Comparison of ENCODE assay signal across 1 cellular context in genomic region chr2:85468096-85468703, GRCh38.
TF ChIP-seq lines count a peak whose summit lies in the region.

No MANE protein-coding gene starts in this region.

TF ChIP-seq in HepG2, 621 proteins besides CTCF, POLR2A, EP300 and RAD21 (continued from another document):
- TF ChIP-seq, protein P1, sequence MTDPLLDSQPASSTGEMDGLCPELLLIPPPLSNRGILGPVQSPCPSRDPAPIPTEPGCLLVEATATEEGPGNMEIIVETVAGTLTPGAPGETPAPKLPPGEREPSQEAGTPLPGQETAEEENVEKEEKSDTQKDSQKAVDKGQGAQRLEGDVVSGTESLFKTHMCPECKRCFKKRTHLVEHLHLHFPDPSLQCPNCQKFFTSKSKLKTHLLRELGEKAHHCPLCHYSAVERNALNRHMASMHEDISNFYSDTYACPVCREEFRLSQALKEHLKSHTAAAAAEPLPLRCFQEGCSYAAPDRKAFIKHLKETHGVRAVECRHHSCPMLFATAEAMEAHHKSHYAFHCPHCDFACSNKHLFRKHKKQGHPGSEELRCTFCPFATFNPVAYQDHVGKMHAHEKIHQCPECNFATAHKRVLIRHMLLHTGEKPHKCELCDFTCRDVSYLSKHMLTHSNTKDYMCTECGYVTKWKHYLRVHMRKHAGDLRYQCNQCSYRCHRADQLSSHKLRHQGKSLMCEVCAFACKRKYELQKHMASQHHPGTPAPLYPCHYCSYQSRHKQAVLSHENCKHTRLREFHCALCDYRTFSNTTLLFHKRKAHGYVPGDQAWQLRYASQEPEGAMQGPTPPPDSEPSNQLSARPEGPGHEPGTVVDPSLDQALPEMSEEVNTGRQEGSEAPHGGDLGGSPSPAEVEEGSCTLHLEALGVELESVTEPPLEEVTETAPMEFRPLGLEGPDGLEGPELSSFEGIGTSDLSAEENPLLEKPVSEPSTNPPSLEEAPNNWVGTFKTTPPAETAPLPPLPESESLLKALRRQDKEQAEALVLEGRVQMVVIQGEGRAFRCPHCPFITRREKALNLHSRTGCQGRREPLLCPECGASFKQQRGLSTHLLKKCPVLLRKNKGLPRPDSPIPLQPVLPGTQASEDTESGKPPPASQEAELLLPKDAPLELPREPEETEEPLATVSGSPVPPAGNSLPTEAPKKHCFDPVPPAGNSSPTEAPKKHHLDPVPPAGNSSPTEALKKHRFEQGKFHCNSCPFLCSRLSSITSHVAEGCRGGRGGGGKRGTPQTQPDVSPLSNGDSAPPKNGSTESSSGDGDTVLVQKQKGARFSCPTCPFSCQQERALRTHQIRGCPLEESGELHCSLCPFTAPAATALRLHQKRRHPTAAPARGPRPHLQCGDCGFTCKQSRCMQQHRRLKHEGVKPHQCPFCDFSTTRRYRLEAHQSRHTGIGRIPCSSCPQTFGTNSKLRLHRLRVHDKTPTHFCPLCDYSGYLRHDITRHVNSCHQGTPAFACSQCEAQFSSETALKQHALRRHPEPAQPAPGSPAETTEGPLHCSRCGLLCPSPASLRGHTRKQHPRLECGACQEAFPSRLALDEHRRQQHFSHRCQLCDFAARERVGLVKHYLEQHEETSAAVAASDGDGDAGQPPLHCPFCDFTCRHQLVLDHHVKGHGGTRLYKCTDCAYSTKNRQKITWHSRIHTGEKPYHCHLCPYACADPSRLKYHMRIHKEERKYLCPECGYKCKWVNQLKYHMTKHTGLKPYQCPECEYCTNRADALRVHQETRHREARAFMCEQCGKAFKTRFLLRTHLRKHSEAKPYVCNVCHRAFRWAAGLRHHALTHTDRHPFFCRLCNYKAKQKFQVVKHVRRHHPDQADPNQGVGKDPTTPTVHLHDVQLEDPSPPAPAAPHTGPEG (CRISPR knock-in tag; IDR thresholded peaks at IDR 0.05) = 0 out of 2 replicates have a peak, but pooled peaks have one; percentile 16
- TF ChIP-seq ZNF446 (CRISPR knock-in tag; IDR thresholded peaks at IDR 0.05) (no peak), MATR3 (CRISPR knock-in tag; IDR thresholded peaks at IDR 0.05) (no peak), AHR (CRISPR knock-in tag; IDR thresholded peaks at IDR 0.05) (0 out of 2 replicates have a peak, but pooled peaks have one; percentile 45), FOXJ3 (CRISPR knock-in tag; IDR thresholded peaks at IDR 0.05; ENCODE audit: borderline replicate concordance) (0 out of 2 replicates have a peak, but pooled peaks have one; percentile 6), GFI1 (CRISPR knock-in tag; IDR thresholded peaks at IDR 0.05; ENCODE audit: borderline replicate concordance) (no peak), ZSCAN29 (CRISPR knock-in tag; conservative IDR thresholded peaks at IDR 0.05) (0 out of 2 replicates have a peak, but pooled peaks have one; percentile 6), ZNF337 (CRISPR knock-in tag; IDR thresholded peaks at IDR 0.05; ENCODE audit: borderline replicate concordance, low read depth) (peak; percentile 50; the same call in 1 of the 2 replicates), ZBTB7A (CRISPR knock-in tag; IDR thresholded peaks at IDR 0.05) (0 out of 2 replicates have a peak, but pooled peaks have one; percentile 19), NFKBIZ (CRISPR knock-in tag; IDR thresholded peaks at IDR 0.05) (no peak), ZNF230 (CRISPR knock-in tag; IDR thresholded peaks at IDR 0.05) (no peak), NFATC3 (CRISPR knock-in tag; IDR thresholded peaks at IDR 0.05) (0 out of 2 replicates have a peak, but pooled peaks have one; percentile 53), MIXL1 (CRISPR knock-in tag; IDR thresholded peaks at IDR 0.05) (no peak), ZNF232 (CRISPR knock-in tag; IDR thresholded peaks at IDR 0.05; ENCODE audit: borderline replicate concordance) (0 out of 2 replicates have a peak, but pooled peaks have one; percentile 47), NR2F6 (IDR thresholded peaks at IDR 0.05) (no peak; the same call in 1 of the 2 replicates), NR2F6 (CRISPR knock-in tag; IDR thresholded peaks at IDR 0.05) (no peak), TFE3 (CRISPR knock-in tag; IDR thresholded peaks at IDR 0.05) (0 out of 2 replicates have a peak, but pooled peaks have one; percentile 2), CENPT (CRISPR knock-in tag; IDR thresholded peaks at IDR 0.05; ENCODE audit: low read depth) (no peak), ZNF335 (CRISPR knock-in tag; IDR thresholded peaks at IDR 0.05) (peak; percentile 2; the same call in 1 of the 2 replicates)
- TF ChIP-seq, protein P2, sequence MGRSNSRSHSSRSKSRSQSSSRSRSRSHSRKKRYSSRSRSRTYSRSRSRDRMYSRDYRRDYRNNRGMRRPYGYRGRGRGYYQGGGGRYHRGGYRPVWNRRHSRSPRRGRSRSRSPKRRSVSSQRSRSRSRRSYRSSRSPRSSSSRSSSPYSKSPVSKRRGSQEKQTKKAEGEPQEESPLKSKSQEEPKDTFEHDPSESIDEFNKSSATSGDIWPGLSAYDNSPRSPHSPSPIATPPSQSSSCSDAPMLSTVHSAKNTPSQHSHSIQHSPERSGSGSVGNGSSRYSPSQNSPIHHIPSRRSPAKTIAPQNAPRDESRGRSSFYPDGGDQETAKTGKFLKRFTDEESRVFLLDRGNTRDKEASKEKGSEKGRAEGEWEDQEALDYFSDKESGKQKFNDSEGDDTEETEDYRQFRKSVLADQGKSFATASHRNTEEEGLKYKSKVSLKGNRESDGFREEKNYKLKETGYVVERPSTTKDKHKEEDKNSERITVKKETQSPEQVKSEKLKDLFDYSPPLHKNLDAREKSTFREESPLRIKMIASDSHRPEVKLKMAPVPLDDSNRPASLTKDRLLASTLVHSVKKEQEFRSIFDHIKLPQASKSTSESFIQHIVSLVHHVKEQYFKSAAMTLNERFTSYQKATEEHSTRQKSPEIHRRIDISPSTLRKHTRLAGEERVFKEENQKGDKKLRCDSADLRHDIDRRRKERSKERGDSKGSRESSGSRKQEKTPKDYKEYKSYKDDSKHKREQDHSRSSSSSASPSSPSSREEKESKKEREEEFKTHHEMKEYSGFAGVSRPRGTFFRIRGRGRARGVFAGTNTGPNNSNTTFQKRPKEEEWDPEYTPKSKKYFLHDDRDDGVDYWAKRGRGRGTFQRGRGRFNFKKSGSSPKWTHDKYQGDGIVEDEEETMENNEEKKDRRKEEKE (IDR thresholded peaks at IDR 0.05) = no peak
- TF ChIP-seq, protein P3, sequence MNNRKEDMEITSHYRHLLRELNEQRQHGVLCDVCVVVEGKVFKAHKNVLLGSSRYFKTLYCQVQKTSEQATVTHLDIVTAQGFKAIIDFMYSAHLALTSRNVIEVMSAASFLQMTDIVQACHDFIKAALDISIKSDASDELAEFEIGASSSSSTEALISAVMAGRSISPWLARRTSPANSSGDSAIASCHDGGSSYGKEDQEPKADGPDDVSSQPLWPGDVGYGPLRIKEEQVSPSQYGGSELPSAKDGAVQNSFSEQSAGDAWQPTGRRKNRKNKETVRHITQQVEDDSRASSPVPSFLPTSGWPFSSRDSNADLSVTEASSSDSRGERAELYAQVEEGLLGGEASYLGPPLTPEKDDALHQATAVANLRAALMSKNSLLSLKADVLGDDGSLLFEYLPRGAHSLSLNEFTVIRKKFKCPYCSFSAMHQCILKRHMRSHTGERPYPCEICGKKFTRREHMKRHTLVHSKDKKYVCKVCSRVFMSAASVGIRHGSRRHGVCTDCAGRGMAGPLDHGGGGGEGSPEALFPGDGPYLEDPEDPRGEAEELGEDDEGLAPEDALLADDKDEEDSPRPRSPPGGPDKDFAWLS (CRISPR knock-in tag; IDR thresholded peaks at IDR 0.05; ENCODE audit: borderline replicate concordance) = no peak
